Comparison of ENCODE assay signal across 26 cellular contexts in the genomic region with DNA sequence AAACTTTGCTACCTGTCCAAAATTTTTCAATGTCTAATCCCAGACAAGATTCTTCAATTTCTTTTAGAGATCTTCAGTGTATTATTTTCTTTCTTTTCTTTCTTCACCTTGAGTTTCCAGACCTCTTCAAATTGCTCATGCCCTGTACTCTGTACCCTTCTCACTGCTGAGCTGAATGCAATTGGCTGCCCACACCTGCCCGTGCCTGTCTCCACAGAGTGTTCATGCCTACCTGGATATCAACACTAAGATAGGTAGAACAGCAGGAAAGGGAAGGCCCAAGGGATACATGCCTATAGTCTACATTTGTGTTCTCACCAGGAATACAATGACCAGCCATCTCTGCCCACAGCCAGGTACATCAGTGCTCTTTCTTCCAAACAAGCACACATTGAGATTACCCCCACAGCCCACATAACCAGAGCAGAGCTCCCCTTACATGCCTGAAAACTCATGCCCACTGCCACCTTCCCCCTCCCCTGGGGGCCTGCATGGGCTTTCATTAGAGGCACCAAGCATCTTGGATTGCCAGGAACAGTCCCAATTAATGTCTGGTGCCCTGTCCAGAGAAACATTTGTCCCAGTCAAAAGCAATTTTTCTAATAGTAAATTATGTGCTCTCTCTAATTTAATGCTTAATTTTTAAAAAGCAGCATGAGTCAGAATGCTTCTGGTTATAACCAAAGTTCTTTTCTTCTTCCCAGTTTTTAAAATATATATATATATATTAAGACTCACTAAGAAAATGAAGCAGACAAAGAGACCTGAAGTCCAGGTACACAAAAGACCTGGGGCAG.
DNase-seq lines count a peak whose midpoint lies in the region; ATAC-seq, FAIRE-seq and TF ChIP-seq lines count a peak whose summit lies in the region.
"Had no signal": no experiment of that assay in that cellular context is flagged by ENCODE, and none has a peak within 500 bp of the region (broad histone marks: within the 10 kb centered on the region; RNA-seq: fewer than 3 reads in every experiment).

No MANE protein-coding gene starts in this region.

- intact Hi-C loops in left colon (cut with DNase I, micrococcal nuclease), result no loop called here

- WGBS in small intestine, 3 donors, result 13 to 55% (median 14%) methylated on average over 1 of the region's 1 CpG

- no peaks in the 10 kb centered on the region for H4K20me1 ChIP-seq in keratinocyte (ENCODE audit: control insufficient read depth, extremely low read depth, insufficient read depth, low read length)
- H4K20me1 ChIP-seq: BLaER1 had no signal

- no peaks in the 10 kb centered on the region for H3K9me1 ChIP-seq in keratinocyte (ENCODE audit: control insufficient read depth, extremely low read depth, insufficient read depth, low read length)

- no peaks in the 10 kb centered on the region for H3K79me2 ChIP-seq in keratinocyte (ENCODE audit: control insufficient read depth, insufficient read depth, low read length)

- H3K4me2 ChIP-seq in keratinocyte (ENCODE audit: control insufficient read depth, extremely low read depth, insufficient read depth, low read depth, low read length), result no peak overlapping the region
- H3K4me2 ChIP-seq: BLaER1 had no signal

- H3K27ac ChIP-seq in keratinocyte (ENCODE audit: control insufficient read depth, insufficient read depth, low read length) (no peak overlapping the region), small intestine (ENCODE audit: low read depth in 1 of 2, low read length in 1 of 2) (peak overlapping the region in 1 of 2 donors; percentile 37)
- H3K27ac ChIP-seq: BLaER1 had no signal

- peaks cover 9% of the 10 kb centered on the region for H3K4me1 ChIP-seq in keratinocyte (ENCODE audit: control insufficient read depth, extremely low read depth, insufficient read depth, low read length)
- peaks cover 11 to 13% of the 10 kb centered on the region in 2 donors for H3K4me1 ChIP-seq in small intestine (ENCODE audit: control insufficient read depth in 2 of 2, insufficient read depth in 1 of 2, low read depth in 1 of 2, low read length in 1 of 2)
- H3K4me1 ChIP-seq: BE2C, BLaER1 had no signal

- H3K36me3 ChIP-seq in keratinocyte (ENCODE audit: control insufficient read depth in 2 of 2, extremely low read depth in 1 of 2, insufficient read depth in 2 of 2, low read length in 2 of 2) (no peaks in the 10 kb centered on the region), small intestine (ENCODE audit: control insufficient read depth in 2 of 2, insufficient read depth in 2 of 2, low read length in 2 of 2) (no peaks in the 10 kb centered on the region)
- H3K36me3 ChIP-seq: BE2C, BLaER1 had no signal

- no peak for TF ChIP-seq CTCF in keratinocyte (optimal IDR thresholded peaks at IDR 0.05 in 1 of 3, IDR thresholded peaks at IDR 0.05 in 1 of 3, conservative IDR thresholded peaks at IDR 0.05 in 1 of 3; ENCODE audit: extremely low read depth in 1 of 3, insufficient read depth in 2 of 3, low read length in 3 of 3)

- H3K9me3 ChIP-seq in keratinocyte (ENCODE audit: control insufficient read depth, low read depth, low read length) (no peaks in the 10 kb centered on the region), small intestine (ENCODE audit: control insufficient read depth, low read depth) (no peaks in the 10 kb centered on the region)
- H3K9me3 ChIP-seq: BE2C, BLaER1 had no signal

- FAIRE-seq in keratinocyte (lab: Jason Lieb, UNC) (no peak), small intestine (lab: Jason Lieb, UNC) (no peak)
- FAIRE-seq: A204.1, GM12878, GM12892, GM18507 had no signal

- H3K27me3 ChIP-seq in keratinocyte (ENCODE audit: control insufficient read depth, extremely low read depth, insufficient read depth, low read length) (no peaks in the 10 kb centered on the region), small intestine (ENCODE audit: control insufficient read depth in 2 of 2, insufficient read depth in 2 of 2, low read length in 2 of 2) (no peaks in the 10 kb centered on the region)
- H3K27me3 ChIP-seq: BE2C, BLaER1 had no signal

- H2AFZ ChIP-seq in keratinocyte (ENCODE audit: control insufficient read depth, low read length), result peak overlapping the region; percentile 8

- DNase-seq in keratinocyte (ENCODE audit: low read depth, low spot score), result no peak
- no peak for DNase-seq in left colon
- peak; percentile 78 for DNase-seq in small intestine
- DNase-seq in stimulated activated CD4-positive, alpha-beta T cell treated with anti-CD3 and anti-CD28 coated beads, Interleukin-2, amount 100 ng/mL, for 24 hours, result no peak
- no peak for DNase-seq in inferior parietal cortex (ENCODE audit: extremely low spot score)
- DNase-seq: 8988T; ACHN; BE2C; C1 segment of cervical spinal cord; CD4-positive, alpha-beta memory T cell; CD4-positive, CD25-positive, alpha-beta regulatory T cell; CD8-positive, alpha-beta memory T cell; COR-L47; DMS 273 treated with DMSO at 0.1 percent for 48 hours; DMS153; DMS53; DMS79; DND-41; EL; GDM1 had no signal

- no peak overlapping the region for H3K9ac ChIP-seq in keratinocyte (ENCODE audit: control insufficient read depth, extremely low read depth, insufficient read depth, low read length)
- H3K9ac ChIP-seq: BLaER1 had no signal

- dilution Hi-C loops in keratinocyte (cut with MboI; ENCODE audit: extremely low pct_ligation_motif_present, low sequenced_read_pairs), result no loop called here

- H3K4me3 ChIP-seq in keratinocyte (ENCODE audit: control insufficient read depth in 2 of 3, extremely low read depth in 1 of 3, insufficient read depth in 2 of 3, low read depth in 1 of 3, low read length in 3 of 3), result no peak overlapping the region
- no peak overlapping the region for H3K4me3 ChIP-seq in small intestine (ENCODE audit: low read depth in 1 of 2, low read length in 2 of 2)
- H3K4me3 ChIP-seq: BLaER1, GM12878 had no signal

- peak; percentile 66 for ATAC-seq in left colon
- ATAC-seq in GM21737 (IDR thresholded peaks at IDR 0.05; ENCODE audit: unreplicated experiment), result no peak
- ATAC-seq: GM12878 had no signal
